Comparison of ENCODE assay signal across 11 cellular contexts in genomic region chr6:134938896-134939295, GRCh38. TPM values are rescaled to one million over a fixed set of nuclear protein-coding genes. Genes with fewer than 3 reads are reported as not detected.
DNase-seq lines count a peak whose midpoint lies in the region; ATAC-seq, FAIRE-seq and TF ChIP-seq lines count a peak whose summit lies in the region.
"Had no signal": no experiment of that assay in that cellular context is flagged by ENCODE, and none has a peak within 500 bp of the region (broad histone marks: within the 10 kb centered on the region; RNA-seq: fewer than 3 reads in every experiment).

No MANE protein-coding gene starts in this region.

- TF ChIP-seq POLR2A in sigmoid colon (IDR thresholded peaks at IDR 0.05), result no peak

- H3K4me1 Mint-ChIP-seq in activated naive CD4-positive, alpha-beta T cell treated with anti-CD3 and anti-CD28 coated beads, Interleukin-2, amount 10 ng/mL, durations not matched to agents 7 days and 5 days, result peaks cover 11% of the 10 kb centered on the region

- TF ChIP-seq EP300 in sigmoid colon (IDR thresholded peaks at IDR 0.05), result no peak

- H3K4me1 ChIP-seq in sigmoid colon (peaks cover 0 to 13% (median 6%) of the 10 kb centered on the region in 4 donors), BE2C (no peaks in the 10 kb centered on the region)

- intact Hi-C loops in sigmoid colon (cut with DNase I), result no loop called here

- DNase-seq in RCC 7860 (ENCODE audit: low spot score) (peak; percentile 11), sigmoid colon (no peak), NCI-H446 treated with DMSO at 0.1 percent for 48 hours (lab: John Stamatoyannopoulos, UW) (no peak), BE2C (no peak), HEK293T (ENCODE audit: extremely low spot score) (no peak)
- DNase-seq in activated naive CD4-positive, alpha-beta T cell treated with anti-CD3 and anti-CD28 coated beads, Interleukin-2, amount 10 ng/mL, durations not matched to agents 7 days and 5 days, result peak; percentile 58
- peak; percentile 33 to 63 (median 58) for DNase-seq in stimulated activated CD4-positive, alpha-beta T cell treated with anti-CD3 and anti-CD28 coated beads, TNF-alpha, amount 100 ng/mL, for 4 hours (ENCODE audit: low read depth in 3 of 3)

- H3K9me3 Mint-ChIP-seq in activated naive CD4-positive, alpha-beta T cell treated with anti-CD3 and anti-CD28 coated beads, Interleukin-2, amount 10 ng/mL, durations not matched to agents 7 days and 5 days, result no peaks in the 10 kb centered on the region

- CTCF ChIA-PET in activated naive CD4-positive, alpha-beta T cell treated with anti-CD3 and anti-CD28 coated beads, Interleukin-2, amount 10 ng/mL, durations not matched to agents 7 days and 5 days (lab: Charles Lee), result interaction anchor here (0.7 to 3.3 kb wide), 8 partner anchors 11 to 815 kb away, joined by 3 to 24 read pairs (median 17); no protein-coding TSS in a partner anchor
- CTCF ChIA-PET in HEK293T (lab: Yijun Ruan, JAX), result interaction anchor here (1.1 kb wide), 1 partner anchor 56 kb away, joined by 3 read pairs; no protein-coding TSS in a partner anchor

- no peaks in the 10 kb centered on the region for H3K9me3 ChIP-seq in sigmoid colon
- H3K9me3 ChIP-seq in BE2C, result no peaks in the 10 kb centered on the region

- no peak overlapping the region for H3K4me3 Mint-ChIP-seq in activated naive CD4-positive, alpha-beta T cell treated with anti-CD3 and anti-CD28 coated beads, Interleukin-2, amount 10 ng/mL, durations not matched to agents 7 days and 5 days

- peak; percentile 65 for ATAC-seq in GM18858 (IDR thresholded peaks at IDR 0.05; ENCODE audit: unreplicated experiment)

- no peak for FAIRE-seq in RCC 7860 (lab: Jason Lieb, UNC)
- FAIRE-seq: endometrium, TTC549 had no signal

- H3K4me3 ChIP-seq in sigmoid colon, result no peak overlapping the region
- H3K4me3 ChIP-seq in BE2C (ENCODE audit: low read depth, low read length), result no peak overlapping the region
- H3K4me3 ChIP-seq: smooth muscle cell had no signal

- H3K36me3 ChIP-seq in sigmoid colon (no peaks in the 10 kb centered on the region), BE2C (no peaks in the 10 kb centered on the region)

- H3K36me3 Mint-ChIP-seq in activated naive CD4-positive, alpha-beta T cell treated with anti-CD3 and anti-CD28 coated beads, Interleukin-2, amount 10 ng/mL, durations not matched to agents 7 days and 5 days, result no peaks in the 10 kb centered on the region

- POLR2A ChIA-PET in HEK293T (lab: Yijun Ruan, JAX), result no interaction called here

- no peak overlapping the region for H3K27ac Mint-ChIP-seq in activated naive CD4-positive, alpha-beta T cell treated with anti-CD3 and anti-CD28 coated beads, Interleukin-2, amount 10 ng/mL, durations not matched to agents 7 days and 5 days

- no peak for TF ChIP-seq CTCF in sigmoid colon (IDR thresholded peaks at IDR 0.05)
- no peak for TF ChIP-seq CTCF in BE2C (IDR thresholded peaks at IDR 0.05; ENCODE audit: low read depth, low read length)

- no peak overlapping the region for H3K27ac ChIP-seq in sigmoid colon

- no peaks in the 10 kb centered on the region for H3K27me3 Mint-ChIP-seq in activated naive CD4-positive, alpha-beta T cell treated with anti-CD3 and anti-CD28 coated beads, Interleukin-2, amount 10 ng/mL, durations not matched to agents 7 days and 5 days

- 53 to 78% methylated on average over 5 of the region's 5 CpGs for WGBS in sigmoid colon, 2 donors

- H3K27me3 ChIP-seq in sigmoid colon (no peaks in the 10 kb centered on the region), BE2C (no peaks in the 10 kb centered on the region)

TF ChIP-seq in HEK293T, 16 proteins besides CTCF, POLR2A, EP300 and RAD21:
- TF ChIP-seq BHLHE40 (IDR thresholded peaks at IDR 0.05; ENCODE audit: borderline replicate concordance), result no peak
- no peak for TF ChIP-seq TARDBP (IDR thresholded peaks at IDR 0.05)
- no peak for TF ChIP-seq L3MBTL2 (conservative IDR thresholded peaks at IDR 0.05)
TF ChIP-seq in HEK293T: peak in this region for 0.

RNA-seq across cellular contexts. Expression of gene ALDH8A1, which starts 11.0 kb away (rescaled TPM):
- 1 to 10 TPM; 1.1 to 3.8 (median 1.8) TPM for total RNA-seq in sigmoid colon
- polyA plus RNA-seq in sigmoid colon, result under 1 TPM in 1 of 3 donors, not detected in 2; 0.58 TPM
- 1.1 TPM for polyA plus RNA-seq in BE2C (2012; ENCODE audit: insufficient read depth, insufficient read length, low read depth)

Comparison
In these comparisons a context has a peak if more than half of its experiments do, and no peak if none do; other contexts are left out.
1. DNase-seq: peak in RCC 7860 (single experiment), activated naive CD4-positive, alpha-beta T cell treated with anti-CD3 and anti-CD28 coated beads, Interleukin-2, amount 10 ng/mL, durations not matched to agents 7 days and 5 days (single experiment) and stimulated activated CD4-positive, alpha-beta T cell treated with anti-CD3 and anti-CD28 coated beads, TNF-alpha, amount 100 ng/mL, for 4 hours (3 of 3); none in sigmoid colon (single experiment), NCI-H446 treated with DMSO at 0.1 percent for 48 hours (single experiment), BE2C (single experiment) and HEK293T (single experiment).